ENCODE assay signal across 20 cellular contexts in the genomic region with DNA sequence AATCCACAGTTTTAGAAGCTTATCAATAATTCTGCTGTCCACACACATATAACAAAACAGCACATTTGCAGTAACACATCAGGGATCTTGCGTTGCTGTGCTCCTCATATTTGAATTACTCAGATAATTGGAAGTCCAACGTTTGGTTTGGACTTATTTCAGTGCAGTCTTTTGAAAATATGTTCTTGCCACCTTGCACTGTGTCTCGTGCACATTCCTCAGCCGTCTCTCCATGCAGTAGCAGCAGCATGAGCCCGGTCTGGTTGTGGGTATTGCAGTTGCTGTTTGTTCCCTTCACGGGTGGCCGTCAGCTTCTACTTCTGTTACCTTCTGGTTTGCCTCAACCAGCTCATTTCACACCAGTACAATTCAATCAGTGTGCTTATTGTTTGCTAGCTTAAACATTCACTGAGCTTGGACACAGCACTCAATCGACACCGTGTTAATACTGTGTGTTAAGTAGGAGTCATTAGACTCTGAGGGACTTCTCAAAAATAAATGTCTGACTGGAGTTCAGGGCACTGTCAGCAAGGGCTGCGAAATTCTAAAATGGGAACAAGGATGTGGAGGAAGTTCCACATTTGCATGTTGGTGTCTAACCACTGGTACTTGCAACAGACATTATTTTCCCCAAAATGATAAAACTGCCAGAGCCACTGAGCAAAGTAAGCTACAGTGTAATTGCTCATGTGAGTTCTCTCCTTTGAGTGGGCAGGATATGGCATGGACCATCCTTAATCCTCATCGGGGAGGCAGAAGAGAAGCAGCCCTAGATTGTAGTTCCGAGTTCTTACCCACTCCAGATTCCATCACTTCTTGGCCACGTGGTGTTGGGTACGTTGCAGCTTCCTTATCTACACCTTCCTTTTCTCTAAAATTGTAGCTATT.
A peak's percentile ranks its signal among the peaks of the same experiment; 100 is the strongest.
DNase-seq lines count a peak whose midpoint lies in the region; ATAC-seq and TF ChIP-seq lines count a peak whose summit lies in the region.
"Had no signal": no experiment of that assay in that cellular context is flagged by ENCODE, and none has a peak within 500 bp of the region (broad histone marks: within the 10 kb centered on the region; RNA-seq: fewer than 3 reads in every experiment).

No MANE protein-coding gene starts in this region.

- no peak for ATAC-seq in HG02981 (IDR thresholded peaks at IDR 0.05; ENCODE audit: unreplicated experiment)
- ATAC-seq: body of pancreas, heart right ventricle, left ventricle myocardium superior had no signal

- DNase-seq in LNCaP clone FGC (ENCODE audit: low read depth) (no peak), OCI-M1 (lab: John Stamatoyannopoulos, UW) (peak; percentile 49), myocyte (ENCODE audit: low read depth) (peak; percentile 12), tibial artery (no peak), OCI-M2 (lab: John Stamatoyannopoulos, UW; ENCODE audit: unreplicated experiment) (no peak), NCI-H1417 treated with DMSO at 0.1 percent for 48 hours (lab: John Stamatoyannopoulos, UW) (no peak)
- DNase-seq: activated CD4-positive, alpha-beta T cell treated with anti-CD3 and anti-CD28 coated beads for 1 hour; Calu3; EL; H9; left ventricle myocardium superior; NCI-H1105 treated with DMSO at 0.1 percent for 48 hours; NCI-H526; nucleus accumbens; stimulated activated naive CD4-positive, alpha-beta T cell treated with Interleukin-2 at 50 U/mL for 16 hours; transverse colon had no signal

- intact Hi-C loops in tibial artery (cut with DNase I; ENCODE audit: low total_unique reads) = no loop called here

- no peaks in the 10 kb centered on the region for H3K27me3 ChIP-seq in tibial artery
- H3K27me3 ChIP-seq: body of pancreas, transverse colon had no signal

- TF ChIP-seq CTCF in LNCaP clone FGC (IDR thresholded peaks at IDR 0.05; ENCODE audit: control insufficient read depth, extremely low read depth, insufficient read depth) = no peak
- no peak for TF ChIP-seq CTCF in tibial artery (IDR thresholded peaks at IDR 0.05)

- peak overlapping the region; percentile 1; the same call in 1 of the 2 replicates for H3K4me3 ChIP-seq in LNCaP clone FGC (ENCODE audit: low read depth, low read length)
- no peak overlapping the region for H3K4me3 ChIP-seq in tibial artery
- H3K4me3 ChIP-seq: body of pancreas, heart right ventricle, SK-N-MC, transverse colon had no signal

- peak overlapping the region; percentile 8 to 21 for H3K27ac ChIP-seq in tibial artery
- H3K27ac ChIP-seq: body of pancreas, SK-N-MC, transverse colon had no signal

- peaks cover 0 to 58% (median 22%) of the 10 kb centered on the region in 4 donors for H3K4me1 ChIP-seq in tibial artery

- no peaks in the 10 kb centered on the region for H3K36me3 ChIP-seq in tibial artery
- H3K36me3 ChIP-seq: heart right ventricle, transverse colon had no signal

- H3K9me3 ChIP-seq in tibial artery = no peaks in the 10 kb centered on the region
- H3K9me3 ChIP-seq: body of pancreas, heart right ventricle, transverse colon had no signal

Comparison
In these comparisons a context has a peak if more than half of its experiments do, and no peak if none do; other contexts are left out.
1. DNase-seq: peak in OCI-M1 (single experiment) and myocyte (single experiment); none in LNCaP clone FGC (single experiment), tibial artery (0 of 2), OCI-M2 (single experiment) and NCI-H1417 treated with DMSO at 0.1 percent for 48 hours (single experiment).